Comparison of ENCODE assay signal across 9 cellular contexts in the genomic region with DNA sequence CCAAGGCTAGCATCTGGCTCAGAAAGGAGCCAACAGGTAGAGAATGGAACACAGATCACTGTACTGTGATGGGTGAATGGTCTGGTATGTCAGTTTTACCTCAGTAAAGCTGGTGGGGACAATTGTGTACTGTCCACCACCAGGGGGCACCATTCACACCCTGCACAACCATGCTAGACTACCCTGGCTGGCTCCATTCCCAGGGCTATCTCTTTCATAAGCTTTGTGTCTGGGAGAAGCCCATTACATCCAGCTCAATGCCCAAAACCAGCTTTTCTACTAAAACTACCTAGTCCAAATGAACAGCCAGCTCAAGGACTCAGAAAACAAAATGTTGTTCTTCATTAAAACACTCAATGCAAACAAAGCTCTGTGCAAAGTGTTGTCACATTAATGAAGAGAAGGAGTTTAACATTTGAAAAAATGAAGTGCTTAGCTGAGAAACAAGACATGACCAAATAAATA.
DNase-seq lines count a peak whose midpoint lies in the region; ATAC-seq and TF ChIP-seq lines count a peak whose summit lies in the region.
"Had no signal": no experiment of that assay in that cellular context is flagged by ENCODE, and none has a peak within 500 bp of the region (broad histone marks: within the 10 kb centered on the region; RNA-seq: fewer than 3 reads in every experiment).

No MANE protein-coding gene starts in this region.

- ATAC-seq in GM19452 (IDR thresholded peaks at IDR 0.05; ENCODE audit: unreplicated experiment) (peak; percentile 77), HG03439 (IDR thresholded peaks at IDR 0.05; ENCODE audit: unreplicated experiment) (peak; percentile 88), right cardiac atrium (peak; percentile 88 to 90)
- no peak for ATAC-seq in CD8-positive, alpha-beta T cell

- no peaks in the 10 kb centered on the region for H3K4me1 ChIP-seq in right cardiac atrium (ENCODE audit: control insufficient read depth, insufficient read depth, low read length)
- no peaks in the 10 kb centered on the region for H3K4me1 ChIP-seq in CD8-positive, alpha-beta T cell (ENCODE audit: insufficient read depth, low read length)

- DNase-seq in Daoy (ENCODE audit: low read depth) (peak; percentile 87), NCI-H446 treated with DMSO at 0.1 percent for 48 hours (lab: John Stamatoyannopoulos, UW) (peak; percentile 76), amniotic epithelial cell (ENCODE audit: low read depth) (peak; percentile 86), right cardiac atrium (peak; percentile 91 to 95 (median 92)), retina (peak; percentile 56)
- DNase-seq in CD8-positive, alpha-beta T cell, result no peak

- no peaks in the 10 kb centered on the region for H3K36me3 Mint-ChIP-seq in CD8-positive, alpha-beta T cell

- intact Hi-C loops in right cardiac atrium (cut with DNase I), result loop anchor here in 3 of 4 donors (2.0 to 10.0 kb wide), 5 partner anchors 61 to 253 kb away; partner anchors contain the start of gene RASAL2 (in 1 of the 3)
- intact Hi-C loops in CD8-positive, alpha-beta T cell (cut with DNase I, micrococcal nuclease), result no loop called here

- CTCF ChIA-PET in CD8-positive, alpha-beta T cell (lab: Charles Lee), result interaction anchor here (0.9 kb wide), 1 partner anchor 12 kb away, joined by 3 read pairs; no protein-coding TSS in a partner anchor

- H3K4me1 Mint-ChIP-seq in CD8-positive, alpha-beta T cell (ENCODE audit: low read depth), result no peaks in the 10 kb centered on the region
- H3K4me1 Mint-ChIP-seq: central memory CD8-positive, alpha-beta T cell had no signal

- no peaks in the 10 kb centered on the region for H3K27me3 ChIP-seq in right cardiac atrium (ENCODE audit: control insufficient read depth, insufficient read depth)
- H3K27me3 ChIP-seq in CD8-positive, alpha-beta T cell (ENCODE audit: insufficient read depth, low read length), result no peaks in the 10 kb centered on the region

- no peak overlapping the region for H3K27ac ChIP-seq in right cardiac atrium (ENCODE audit: low read length)
- no peak overlapping the region for H3K27ac ChIP-seq in CD8-positive, alpha-beta T cell (ENCODE audit: low read depth, low read length)

- H3K36me3 ChIP-seq in CD8-positive, alpha-beta T cell (ENCODE audit: insufficient read depth, low read length), result no peaks in the 10 kb centered on the region

- no peak overlapping the region for H3K27ac Mint-ChIP-seq in CD8-positive, alpha-beta T cell

- TF ChIP-seq CTCF in CD8-positive, alpha-beta T cell (IDR thresholded peaks at IDR 0.05), result no peak

- POLR2A ChIA-PET in CD8-positive, alpha-beta T cell (lab: Charles Lee), result no interaction called here

- peaks cover 3% of the 10 kb centered on the region for H3K9me3 Mint-ChIP-seq in CD8-positive, alpha-beta T cell

- H3K9me3 ChIP-seq in right cardiac atrium (ENCODE audit: control insufficient read depth, low read length), result no peaks in the 10 kb centered on the region
- no peaks in the 10 kb centered on the region for H3K9me3 ChIP-seq in CD8-positive, alpha-beta T cell (ENCODE audit: low read length)

- no peak overlapping the region for H3K4me3 Mint-ChIP-seq in CD8-positive, alpha-beta T cell
- H3K4me3 Mint-ChIP-seq: central memory CD8-positive, alpha-beta T cell had no signal

- no peak overlapping the region for H3K4me3 ChIP-seq in right cardiac atrium (ENCODE audit: low read length)
- H3K4me3 ChIP-seq in CD8-positive, alpha-beta T cell (ENCODE audit: low read depth, low read length), result no peak overlapping the region

- H3K27me3 Mint-ChIP-seq in CD8-positive, alpha-beta T cell (ENCODE audit: low read depth), result peaks cover 5% of the 10 kb centered on the region
- H3K27me3 Mint-ChIP-seq: central memory CD8-positive, alpha-beta T cell had no signal

Comparison
In these comparisons a context has a peak if more than half of its experiments do, and no peak if none do; other contexts are left out.
1. DNase-seq: peak in Daoy (single experiment), NCI-H446 treated with DMSO at 0.1 percent for 48 hours (single experiment), amniotic epithelial cell (single experiment), right cardiac atrium (3 of 3) and retina (single experiment); none in CD8-positive, alpha-beta T cell (0 of 7).
2. intact Hi-C loops: an anchor here in right cardiac atrium (2.0 to 10.0 kb wide); none called in CD8-positive, alpha-beta T cell.